20 cellular contexts compared by ENCODE assay signal in genomic region chr14:100864206-100864605, GRCh38. TPM values are rescaled to one million over a fixed set of nuclear protein-coding genes. Genes with fewer than 3 reads are reported as not detected.
A peak's percentile ranks its signal among the peaks of the same experiment; 100 is the strongest.
DNase-seq lines count a peak whose midpoint lies in the region; ATAC-seq, FAIRE-seq and TF ChIP-seq lines count a peak whose summit lies in the region.
"Had no signal": no experiment of that assay in that cellular context is flagged by ENCODE, and none has a peak within 500 bp of the region (broad histone marks: within the 10 kb centered on the region; RNA-seq: fewer than 3 reads in every experiment).

No MANE protein-coding gene starts in this region.

- DNase-seq in activated CD8-positive, alpha-beta memory T cell treated with anti-CD3 and anti-CD28 coated beads, Interleukin-2, amount 50 U/mL, for 4 hours = peak; percentile 2
- DNase-seq in activated CD8-positive, alpha-beta memory T cell treated with anti-CD3 and anti-CD28 coated beads for 24 hours = no peak
- DNase-seq in BE2C (peak; percentile 2), kidney (peak; percentile 41), posterior vena cava (ENCODE audit: low spot score) (peak; percentile 54), NCI-H1417 treated with DMSO at 0.1 percent for 48 hours (lab: John Stamatoyannopoulos, UW) (no peak), hippocampal formation (lab: John Stamatoyannopoulos, UW) (no peak)
- DNase-seq: AML-193, GOT3, MM.1S, NCI-H1092, NCI-H2081, NCI-H2171 treated with DMSO at 0.1 percent for 48 hours had no signal

- TF ChIP-seq CTCF in BE2C (IDR thresholded peaks at IDR 0.05; ENCODE audit: low read depth, low read length) (no peak), kidney (IDR thresholded peaks at IDR 0.05; ENCODE audit: borderline replicate concordance, extremely low read depth, insufficient read depth) (no peak)

- H3K36me3 ChIP-seq in BE2C (peaks cover 82% of the 10 kb centered on the region), kidney (ENCODE audit: control insufficient read depth in 1 of 2, insufficient read depth in 2 of 2, low read length in 2 of 2) (no peaks in the 10 kb centered on the region)

- H3K27ac ChIP-seq in kidney (ENCODE audit: low read depth in 2 of 2, low read length in 2 of 2) = no peak overlapping the region
- H3K27ac ChIP-seq: 22Rv1 had no signal

- no peak overlapping the region for H3K9ac ChIP-seq in kidney (ENCODE audit: low read length in 2 of 2)

- H3K27me3 ChIP-seq in BE2C = no peaks in the 10 kb centered on the region

- intact Hi-C loops in kidney (cut with DNase I) = no loop called here
- intact Hi-C loops in posterior vena cava (cut with DNase I) = no loop called here

- H3K9me3 ChIP-seq in BE2C = no peaks in the 10 kb centered on the region
- H3K9me3 ChIP-seq in kidney (ENCODE audit: control insufficient read depth in 1 of 2, low read length in 2 of 2) = no peaks in the 10 kb centered on the region

- no peak for ATAC-seq in GM19467 (IDR thresholded peaks at IDR 0.05; ENCODE audit: unreplicated experiment)
- ATAC-seq: Panc1 had no signal

- FAIRE-seq in kidney (lab: Jason Lieb, UNC) = no peak
- FAIRE-seq: G401.6 had no signal

- H3K4me3 ChIP-seq in BE2C (ENCODE audit: low read depth, low read length) (no peak overlapping the region), kidney (ENCODE audit: low read length in 2 of 2) (no peak overlapping the region)

- H3K4me1 ChIP-seq in BE2C = no peaks in the 10 kb centered on the region
- H3K4me1 ChIP-seq in kidney (ENCODE audit: control insufficient read depth in 1 of 2, insufficient read depth in 1 of 2, low read depth in 1 of 2, low read length in 2 of 2) = no peaks in the 10 kb centered on the region
- H3K4me1 ChIP-seq: Caco-2 had no signal

RNA-seq across cellular contexts. Expression of gene MEG3, which starts 38.3 kb away (rescaled TPM):
- polyA plus RNA-seq in BE2C (2012; ENCODE audit: insufficient read depth, insufficient read length, low read depth) = 610 TPM
- 24.0 TPM for total RNA-seq in kidney
- polyA plus RNA-seq in kidney (ENCODE audit: insufficient read depth, low read depth, low replicate concordance) = 29.6 TPM
- 10 to 100 TPM; 56.2 to 99.4 TPM for total RNA-seq in posterior vena cava
- total RNA-seq: Caco-2 had no signal

RNA-seq across cellular contexts. Expression of gene RTL1, which starts 39.3 kb away (rescaled TPM):
- 2.0 TPM for polyA plus RNA-seq in BE2C (2012; ENCODE audit: insufficient read depth, insufficient read length, low read depth)
- total RNA-seq in kidney = not detected
- polyA plus RNA-seq in kidney (ENCODE audit: insufficient read depth, low read depth, low replicate concordance) = not detected
- total RNA-seq in posterior vena cava = not detected
- total RNA-seq: Caco-2, LHCN-M2, NCI-H460 had no signal

Comparison
In these comparisons a context has a peak if more than half of its experiments do, and no peak if none do; other contexts are left out.
1. DNase-seq: peak in activated CD8-positive, alpha-beta memory T cell treated with anti-CD3 and anti-CD28 coated beads, Interleukin-2, amount 50 U/mL, for 4 hours (single experiment), BE2C (single experiment), kidney (single experiment) and posterior vena cava (single experiment); none in activated CD8-positive, alpha-beta memory T cell treated with anti-CD3 and anti-CD28 coated beads for 24 hours (single experiment), NCI-H1417 treated with DMSO at 0.1 percent for 48 hours (single experiment) and hippocampal formation (0 of 2).